In the genomic region with DNA sequence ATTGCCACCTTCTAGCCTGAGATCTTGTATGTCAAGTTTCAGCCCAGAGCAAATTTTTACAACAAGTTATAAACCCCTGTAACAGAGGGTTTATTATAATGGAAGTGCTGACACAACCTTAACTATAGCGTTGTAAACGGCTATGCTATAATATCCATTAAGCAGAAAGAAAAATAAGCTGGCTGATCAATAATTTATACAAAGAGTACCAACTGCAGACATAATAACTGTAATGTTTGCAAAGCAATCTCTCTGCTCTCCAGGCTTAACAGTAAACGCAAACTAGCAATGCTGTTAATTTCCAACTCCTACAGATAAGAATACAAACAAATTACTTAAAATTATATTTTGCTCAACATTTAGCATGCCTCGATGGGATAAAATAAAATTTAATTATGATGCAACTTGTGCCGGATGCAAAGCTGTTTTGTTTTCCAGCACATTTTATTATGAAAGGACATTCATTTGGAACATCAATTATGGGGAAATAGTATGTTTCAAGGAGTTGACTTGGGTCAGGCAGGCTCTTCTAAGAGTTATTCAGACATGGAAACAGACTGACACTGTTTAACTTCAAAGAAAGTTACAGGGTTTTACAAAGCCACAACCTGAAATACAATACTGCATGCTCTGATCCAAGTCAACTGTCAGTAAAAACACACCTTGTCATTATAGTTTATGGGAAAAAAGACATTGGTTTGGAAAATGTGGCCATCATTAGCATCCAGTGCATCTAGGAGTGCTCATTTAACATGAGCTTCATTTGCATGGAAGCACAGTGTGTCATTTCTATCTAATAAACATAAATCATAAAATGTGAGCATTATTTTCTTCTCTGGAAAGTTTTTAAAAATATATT, we compare ENCODE assay signal across 1 cellular context.
TF ChIP-seq lines count a peak whose summit lies in the region.

No MANE protein-coding gene starts in this region.

TF ChIP-seq in HEK293, 187 proteins besides CTCF, POLR2A, EP300 and RAD21 (continued from another document):
- TF ChIP-seq, protein P1, sequence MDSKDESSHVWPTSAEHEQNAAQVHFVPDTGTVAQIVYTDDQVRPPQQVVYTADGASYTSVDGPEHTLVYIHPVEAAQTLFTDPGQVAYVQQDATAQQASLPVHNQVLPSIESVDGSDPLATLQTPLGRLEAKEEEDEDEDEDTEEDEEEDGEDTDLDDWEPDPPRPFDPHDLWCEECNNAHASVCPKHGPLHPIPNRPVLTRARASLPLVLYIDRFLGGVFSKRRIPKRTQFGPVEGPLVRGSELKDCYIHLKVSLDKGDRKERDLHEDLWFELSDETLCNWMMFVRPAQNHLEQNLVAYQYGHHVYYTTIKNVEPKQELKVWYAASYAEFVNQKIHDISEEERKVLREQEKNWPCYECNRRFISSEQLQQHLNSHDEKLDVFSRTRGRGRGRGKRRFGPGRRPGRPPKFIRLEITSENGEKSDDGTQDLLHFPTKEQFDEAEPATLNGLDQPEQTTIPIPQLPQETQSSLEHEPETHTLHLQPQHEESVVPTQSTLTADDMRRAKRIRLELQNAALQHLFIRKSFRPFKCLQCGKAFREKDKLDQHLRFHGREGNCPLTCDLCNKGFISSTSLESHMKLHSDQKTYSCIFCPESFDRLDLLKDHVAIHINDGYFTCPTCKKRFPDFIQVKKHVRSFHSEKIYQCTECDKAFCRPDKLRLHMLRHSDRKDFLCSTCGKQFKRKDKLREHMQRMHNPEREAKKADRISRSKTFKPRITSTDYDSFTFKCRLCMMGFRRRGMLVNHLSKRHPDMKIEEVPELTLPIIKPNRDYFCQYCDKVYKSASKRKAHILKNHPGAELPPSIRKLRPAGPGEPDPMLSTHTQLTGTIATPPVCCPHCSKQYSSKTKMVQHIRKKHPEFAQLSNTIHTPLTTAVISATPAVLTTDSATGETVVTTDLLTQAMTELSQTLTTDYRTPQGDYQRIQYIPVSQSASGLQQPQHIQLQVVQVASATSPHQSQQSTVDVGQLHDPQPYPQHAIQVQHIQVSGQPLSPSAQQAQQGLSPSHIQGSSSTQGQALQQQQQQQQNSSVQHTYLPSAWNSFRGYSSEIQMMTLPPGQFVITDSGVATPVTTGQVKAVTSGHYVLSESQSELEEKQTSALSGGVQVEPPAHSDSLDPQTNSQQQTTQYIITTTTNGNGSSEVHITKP (tag by site-specific recombination; IDR thresholded peaks at IDR 0.05): no peak
